ENCODE assay signal across 20 cellular contexts in the genomic region with DNA sequence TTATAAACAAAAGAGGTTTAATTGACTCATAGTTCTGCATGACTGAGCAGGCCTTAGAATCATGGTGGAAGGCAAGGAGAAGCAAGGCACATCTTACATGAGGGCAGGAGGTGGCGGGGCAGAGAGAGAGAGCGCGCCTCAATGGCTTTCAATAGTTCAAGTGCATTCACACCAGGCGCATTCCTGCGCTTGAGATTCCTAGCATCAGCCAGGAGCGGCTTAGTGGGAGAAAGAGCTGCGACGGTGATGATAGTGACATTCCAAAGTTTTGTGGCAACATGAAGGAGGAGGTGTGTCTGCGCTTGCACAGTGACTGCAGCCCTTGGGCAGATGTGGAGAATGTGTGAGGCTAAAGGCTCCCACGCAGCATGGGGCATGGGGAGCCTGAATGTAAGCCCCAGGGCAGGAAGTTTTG. TPM values are rescaled to one million over a fixed set of nuclear protein-coding genes. Genes with fewer than 3 reads are reported as not detected.
DNase-seq lines count a peak whose midpoint lies in the region; ATAC-seq and TF ChIP-seq lines count a peak whose summit lies in the region.
"Had no signal": no experiment of that assay in that cellular context is flagged by ENCODE, and none has a peak within 500 bp of the region (broad histone marks: within the 10 kb centered on the region; RNA-seq: fewer than 3 reads in every experiment).

No MANE protein-coding gene starts in this region.

- intact Hi-C loops in sigmoid colon (cut with DNase I): no loop called here

- H3K27me3 ChIP-seq in foreskin keratinocyte (no peaks in the 10 kb centered on the region), neuronal stem cell (ENCODE audit: control insufficient read depth in 3 of 3, insufficient read depth in 3 of 3, low read depth in 1 of 3, low read length in 3 of 3) (no peaks in the 10 kb centered on the region), sigmoid colon (peaks cover 0 to 4% (median 0%) of the 10 kb centered on the region in 3 donors)
- H3K27me3 ChIP-seq: testis had no signal

- peak overlapping the region; percentile 49 for H2AFZ ChIP-seq in neuronal stem cell (ENCODE audit: low read length)

- CTCF ChIA-PET in RWPE1 (lab: Yijun Ruan, JAX): interaction anchor here (0.6 to 0.7 kb wide), 2 partner anchors 224 to 280 kb away, joined by 3 to 5 read pairs; no protein-coding TSS in a partner anchor

- H4K8ac ChIP-seq in neuronal stem cell (ENCODE audit: low read depth, low read length): no peak overlapping the region

- POLR2A ChIA-PET in RWPE1 (lab: Yijun Ruan, JAX; ENCODE audit: low non-redundant PET): no interaction called here

- no peak overlapping the region for H3K14ac ChIP-seq in neuronal stem cell (ENCODE audit: low read length)

- no peak overlapping the region for H2AK5ac ChIP-seq in neuronal stem cell (ENCODE audit: low read depth, low read length)

- H3K27ac ChIP-seq in RWPE1 (peak overlapping the region; percentile 4; the same call in 1 of the 2 replicates), foreskin keratinocyte (no peak overlapping the region), neuronal stem cell (replicated peaks; ENCODE audit: low read length) (no peak overlapping the region), sigmoid colon (peak overlapping the region in 2 of 4 donors; percentile 41 to 66)

- no peak overlapping the region for H3K4ac ChIP-seq in neuronal stem cell (ENCODE audit: low read length)

- H2BK12ac ChIP-seq in neuronal stem cell (ENCODE audit: low read length): no peak overlapping the region

- peak; percentile 86 for ATAC-seq in foreskin keratinocyte
- ATAC-seq: right cardiac atrium; stimulated activated effector memory CD8-positive, alpha-beta T cell treated with anti-CD3 and anti-CD28 coated beads, Interleukin-12 subunit alpha, Interleukin-12 subunit beta, amount 100 ng/mL, for 72 hours had no signal

- TF ChIP-seq CTCF in RWPE1 (conservative IDR thresholded peaks at IDR 0.05; ENCODE audit: low read depth) (no peak), foreskin keratinocyte (conservative IDR thresholded peaks at IDR 0.05) (peak; percentile 36), sigmoid colon (IDR thresholded peaks at IDR 0.05) (no peak)

- no peaks in the 10 kb centered on the region for H3K79me1 ChIP-seq in neuronal stem cell (ENCODE audit: low read depth, low read length)

- H3K4me3 ChIP-seq in neuronal stem cell (ENCODE audit: low read length in 2 of 2) (peak overlapping the region in 1 of 2 donors; percentile 50), sigmoid colon (no peak overlapping the region)
- H3K4me3 ChIP-seq: testis had no signal

- H3K9ac ChIP-seq in neuronal stem cell (ENCODE audit: low read depth, low read length, poor library complexity): no peak overlapping the region

- H3K4me1 ChIP-seq in foreskin keratinocyte: peaks cover 9% of the 10 kb centered on the region
- peaks cover 26 to 38% of the 10 kb centered on the region in 2 donors for H3K4me1 ChIP-seq in neuronal stem cell (ENCODE audit: control insufficient read depth in 2 of 2, insufficient read depth in 1 of 2, low read depth in 1 of 2, low read length in 2 of 2)
- H3K4me1 ChIP-seq in sigmoid colon: peaks cover 0 to 41% (median 11%) of the 10 kb centered on the region in 4 donors

- H4K91ac ChIP-seq in neuronal stem cell (ENCODE audit: low read depth, low read length, poor library complexity): no peak overlapping the region

- H3K23ac ChIP-seq in neuronal stem cell (ENCODE audit: low read depth, low read length, poor library complexity): no peak overlapping the region

- DNase-seq in EL (peak; percentile 81), RWPE1 (ENCODE audit: low spot score) (peak; percentile 74), foreskin keratinocyte (peak; percentile 88 to 95), neuronal stem cell (ENCODE audit: low spot score) (no peak), amygdala (lab: John Stamatoyannopoulos, UW) (no peak), dermis blood vessel endothelial cell (no peak), sigmoid colon (no peak), Kasumi-1 (lab: John Stamatoyannopoulos, UW) (no peak)
- DNase-seq: activated CD4-positive, alpha-beta T cell treated with anti-CD3 and anti-CD28 coated beads, Interleukin-2, amount 50 U/mL, for 1 hour; activated naive CD4-positive, alpha-beta T cell; CD4-positive, CD25-positive, alpha-beta regulatory T cell; DMS79 treated with DMSO at 0.1 percent for 48 hours; hippocampal formation; NCI-H187 treated with DMSO at 0.1 percent for 48 hours; NCI-H446; SHP77; testis had no signal

- no peak overlapping the region for H3K4me2 ChIP-seq in neuronal stem cell (ENCODE audit: insufficient read depth, low read length, poor library complexity, severe bottlenecking)

- H2BK5ac ChIP-seq in neuronal stem cell (ENCODE audit: low read length): no peak overlapping the region

- no CpG with 5 or more reads among the region's 10 CpGs for WGBS in neuronal stem cell (ENCODE audit: extremely low coverage in 2 of 2, insufficient read length in 2 of 2, insufficient replicate concordance in 1 of 2), 2 donors
- WGBS in sigmoid colon, 2 donors: 96% methylated on average over 10 of the region's 10 CpGs

- H2BK15ac ChIP-seq in neuronal stem cell (ENCODE audit: low read length): no peak overlapping the region

- no peaks in the 10 kb centered on the region for H3K36me3 ChIP-seq in neuronal stem cell (replicated peaks in 1 of 2; ENCODE audit: control insufficient read depth in 2 of 2, insufficient read depth in 2 of 2, low read length in 2 of 2)
- H3K36me3 ChIP-seq in sigmoid colon: no peaks in the 10 kb centered on the region

- no peaks in the 10 kb centered on the region for H3K9me3 ChIP-seq in neuronal stem cell (replicated peaks in 1 of 2; ENCODE audit: control insufficient read depth in 2 of 2, insufficient read depth in 1 of 2, low read depth in 1 of 2, low read length in 2 of 2)
- H3K9me3 ChIP-seq in sigmoid colon: no peaks in the 10 kb centered on the region
- H3K9me3 ChIP-seq: testis had no signal

- no peak overlapping the region for H2BK120ac ChIP-seq in neuronal stem cell (ENCODE audit: low read depth, low read length)

- TF ChIP-seq EP300 in sigmoid colon (IDR thresholded peaks at IDR 0.05): no peak

- no peak overlapping the region for H3K18ac ChIP-seq in neuronal stem cell (ENCODE audit: low read length)

- no peak for TF ChIP-seq POLR2A in sigmoid colon (IDR thresholded peaks at IDR 0.05)

RNA-seq across cellular contexts. Expression of gene EMILIN3, which starts 25.0 kb away (rescaled TPM):
- 0.04 TPM in 1 of 2 replicates, not detected in the other for total RNA-seq in foreskin keratinocyte
- polyA plus RNA-seq in foreskin keratinocyte: 0.02 and 0.03 TPM in 2 replicates
- polyA plus RNA-seq in neuronal stem cell (2013, experiment 1 of 2): 5.3 TPM
- polyA plus RNA-seq in neuronal stem cell (2013, experiment 2 of 2): 5.2 TPM
- under 0.01 and 0.09 TPM in 2 replicates for total RNA-seq in dermis blood vessel endothelial cell
- total RNA-seq in sigmoid colon: 1 to 10 TPM in 3 of 4 donors, under 1 TPM in 1; 0.66 to 4.3 (median 3.2) TPM
- polyA plus RNA-seq in sigmoid colon: 1 to 10 TPM in 1 of 3 donors, not detected in 2; 1.0 TPM
- total RNA-seq: CD4-positive, CD25-positive, alpha-beta regulatory T cell; osteoblast had no signal
- polyA plus RNA-seq: CD4-positive, CD25-positive, alpha-beta regulatory T cell had no signal

RNA-seq across cellular contexts. Expression of gene LPIN3, which starts 51.0 kb away (rescaled TPM):
- 14.6 and 16.9 TPM in 2 replicates for total RNA-seq in foreskin keratinocyte
- polyA plus RNA-seq in foreskin keratinocyte: 9.2 and 9.6 TPM in 2 replicates
- polyA plus RNA-seq in neuronal stem cell (2013, experiment 1 of 2): 3.8 TPM
- 3.5 TPM for polyA plus RNA-seq in neuronal stem cell (2013, experiment 2 of 2)
- 1.0 and 1.5 TPM in 2 replicates for total RNA-seq in dermis blood vessel endothelial cell
- total RNA-seq in sigmoid colon: 10 to 100 TPM in 3 of 4 donors, 1 to 10 TPM in 1; 6.8 to 32.1 (median 15.8) TPM
- polyA plus RNA-seq in sigmoid colon: 10 to 100 TPM in 1 of 3 donors, 1 to 10 TPM in 2; 6.7 to 50.9 (median 7.2) TPM

Comparison
In these comparisons a context has a peak if more than half of its experiments do, and no peak if none do; other contexts are left out.
1. DNase-seq: peak in EL (single experiment), RWPE1 (single experiment) and foreskin keratinocyte (2 of 2); none in neuronal stem cell (single experiment), amygdala (0 of 56), dermis blood vessel endothelial cell (single experiment), sigmoid colon (single experiment) and Kasumi-1 (0 of 2).